Comparison of ENCODE assay signal across 18 cellular contexts in genomic region chr15:89198196-89198595, GRCh38. TPM values are rescaled to one million over a fixed set of nuclear protein-coding genes. Genes with fewer than 3 reads are reported as not detected.
DNase-seq lines count a peak whose midpoint lies in the region; ATAC-seq, FAIRE-seq and TF ChIP-seq lines count a peak whose summit lies in the region.
"Had no signal": no experiment of that assay in that cellular context is flagged by ENCODE, and none has a peak within 500 bp of the region (broad histone marks: within the 10 kb centered on the region; RNA-seq: fewer than 3 reads in every experiment).

No MANE protein-coding gene starts in this region.

- no peak overlapping the region for H3K27ac ChIP-seq in A549
- H3K27ac ChIP-seq in H9 (ENCODE audit: insufficient read length, low read depth, low read length) = peak overlapping the region; percentile 81
- peak overlapping the region; percentile 92 for H3K27ac ChIP-seq in caudate nucleus (ENCODE audit: low read depth, low read length)
- peak overlapping the region; percentile 10 for H3K27ac ChIP-seq in muscle layer of duodenum (ENCODE audit: low read length)
- no peak overlapping the region for H3K27ac ChIP-seq in OCI-LY7 (ENCODE audit: low read depth, low read length, poor library complexity, severe bottlenecking)

- no peak overlapping the region for H3K23ac ChIP-seq in H9 (ENCODE audit: insufficient read length, low read depth, low read length)

- CTCF ChIA-PET in A549 (lab: Yijun Ruan, JAX) = interaction anchor here (1.4 to 15.6 kb wide), 7 partner anchors 8 to 141 kb away, joined by 4 to 141 read pairs (median 9); no protein-coding TSS in a partner anchor
- CTCF ChIA-PET in OCI-LY7 (lab: Charles Lee; ENCODE audit: unreplicated experiment) = no interaction called here

- peak overlapping the region; percentile 9 for H2AK5ac ChIP-seq in H9 (ENCODE audit: insufficient read length, low read length)

- H4K91ac ChIP-seq in H9 (ENCODE audit: insufficient read length, low read depth, low read length) = no peak overlapping the region

- no peak overlapping the region for H4K5ac ChIP-seq in H9 (ENCODE audit: insufficient read length, low read depth, low read length)

- no peak for TF ChIP-seq POLR2A in A549 (IDR thresholded peaks at IDR 0.05; ENCODE audit: low read length)

- H3K79me2 ChIP-seq in H9 (ENCODE audit: insufficient read depth, low read length) = no peaks in the 10 kb centered on the region
- no peaks in the 10 kb centered on the region for H3K79me2 ChIP-seq in OCI-LY7 (ENCODE audit: insufficient read depth, low read depth, low read length)

- H3K9me3 Mint-ChIP-seq in H9 = no peaks in the 10 kb centered on the region
- H3K9me3 Mint-ChIP-seq: activated T-helper 1 cell treated with anti-CD3 and anti-CD28 coated beads, Interleukin-12 subunit alpha, Interleukin-12 subunit beta, Interleukin-2, Interleukin-4 antibody, amounts not matched to agents 30 ng/mL and 10 ng/mL and 1 ng/mL, durations not matched to agents 14 hours and 24 hours and 36 hours; T-helper 1 cell treated with Interleukin-12 subunit alpha and Interleukin-12 subunit beta and Interleukin-4 antibody, amounts not matched to agents 30 μg/mL and 1 μg/mL, for 36 hours had no signal

- no peak for DNase-seq in A549 (ENCODE audit: low read depth in 1 of 2, low spot score in 1 of 2)
- no peak for DNase-seq in H9
- no peak for DNase-seq in caudate nucleus (lab: John Stamatoyannopoulos, UW)
- DNase-seq in OCI-LY7 (ENCODE audit: low spot score) = no peak
- no peak for DNase-seq in effector CD8-positive, alpha-beta T cell (lab: John Stamatoyannopoulos, UW)
- DNase-seq: activated CD8-positive, alpha-beta T cell treated with anti-CD3 and anti-CD28 coated beads, Interleukin-2, amount 10 ng/mL, durations not matched to agents 7 days and 5 days; COR-L47; foreskin fibroblast; stimulated activated CD4-positive, alpha-beta T cell treated with anti-CD3 and anti-CD28 coated beads, Interleukin-4, amount 100 ng/mL, for 4 hours had no signal

- H3K27me3 Mint-ChIP-seq in H9 (ENCODE audit: low read depth) = no peaks in the 10 kb centered on the region

- intact Hi-C loops in OCI-LY7 (cut with micrococcal nuclease; ENCODE audit: unreplicated experiment) = no loop called here

- no peak overlapping the region for H3K4ac ChIP-seq in H9 (ENCODE audit: low read depth, low read length)

- no peak overlapping the region for H2BK12ac ChIP-seq in H9 (ENCODE audit: insufficient read length, low read depth, low read length)

- H2BK20ac ChIP-seq in H9 (ENCODE audit: low read depth, low read length, poor library complexity, severe bottlenecking) = no peak overlapping the region

- no peak for TF ChIP-seq CTCF in A549 (IDR thresholded peaks at IDR 0.05)
- TF ChIP-seq CTCF in H9 (conservative IDR thresholded peaks at IDR 0.05) = no peak
- TF ChIP-seq CTCF in OCI-LY7 (conservative IDR thresholded peaks at IDR 0.05; ENCODE audit: low read length) = no peak

- no peak for TF ChIP-seq EP300 in A549 (IDR thresholded peaks at IDR 0.05)

- H3K4me2 ChIP-seq in A549 (no peak overlapping the region), H9 (ENCODE audit: insufficient read depth, insufficient read length, low read length) (no peak overlapping the region), OCI-LY7 (ENCODE audit: low read length) (no peak overlapping the region)
- H3K4me2 ChIP-seq: smooth muscle cell had no signal

- BruUV-seq in OCI-LY7 (replicated peaks; lab: Mats Ljungman, UMichigan) = no TSS peak

- ATAC-seq in A549 (no peak), GM18861 (IDR thresholded peaks at IDR 0.05; ENCODE audit: unreplicated experiment) (no peak), HG02610 (IDR thresholded peaks at IDR 0.05; ENCODE audit: unreplicated experiment) (no peak)
- ATAC-seq: activated CD8-positive, alpha-beta T cell treated with anti-CD3 and anti-CD28 coated beads, Interleukin-2, amount 10 ng/mL, durations not matched to agents 7 days and 5 days had no signal

- peaks cover 4% of the 10 kb centered on the region for H3K23me2 ChIP-seq in H9 (ENCODE audit: insufficient read length, low read depth, low read length, poor library complexity, severe bottlenecking)

- no peak overlapping the region for H3K18ac ChIP-seq in H9 (ENCODE audit: insufficient read length, low read depth, low read length)

- H3T11ph ChIP-seq in H9 (ENCODE audit: low read length) = no peak overlapping the region

- no peak overlapping the region for H3K9ac ChIP-seq in H9 (ENCODE audit: extremely low read depth, insufficient read length, low read length)

- H3K4me3 ChIP-seq in A549 = no peak overlapping the region
- no peak overlapping the region for H3K4me3 ChIP-seq in muscle layer of duodenum (ENCODE audit: low read depth in 1 of 2, low read length in 2 of 2)
- no peak overlapping the region for H3K4me3 ChIP-seq in OCI-LY7 (ENCODE audit: low read depth, low read length, poor library complexity, severe bottlenecking)
- H3K4me3 ChIP-seq: smooth muscle cell had no signal

- no peak overlapping the region for H3K56ac ChIP-seq in H9 (ENCODE audit: insufficient read length, low read depth, low read length)

- H3K27ac Mint-ChIP-seq in H9 = peak overlapping the region in 2 of 3 experiments; percentile 65 to 85; a peak in 3 of 7 replicates
- H3K27ac Mint-ChIP-seq: activated CD8-positive, alpha-beta T cell treated with anti-CD3 and anti-CD28 coated beads, Interleukin-2, amount 10 ng/mL, durations not matched to agents 7 days and 5 days; activated T-helper 1 cell treated with anti-CD3 and anti-CD28 coated beads, Interleukin-12 subunit alpha, Interleukin-12 subunit beta, Interleukin-2, Interleukin-4 antibody, amounts not matched to agents 30 ng/mL and 10 ng/mL and 1 ng/mL, durations not matched to agents 14 hours and 24 hours and 36 hours; T-helper 1 cell treated with Interleukin-12 subunit alpha and Interleukin-12 subunit beta and Interleukin-4 antibody, amounts not matched to agents 30 μg/mL and 1 μg/mL, for 36 hours had no signal

- H4K8ac ChIP-seq in H9 (replicated peaks; ENCODE audit: insufficient read length, low read depth, low read length) = no peak overlapping the region

- H4K20me1 ChIP-seq in H9 (ENCODE audit: control insufficient read depth, insufficient read depth, insufficient read length) = no peaks in the 10 kb centered on the region
- H4K20me1 ChIP-seq in OCI-LY7 (ENCODE audit: insufficient read depth, low read length) = no peaks in the 10 kb centered on the region

- H3K27me3 ChIP-seq in H9 (ENCODE audit: insufficient read depth, low read length) (no peaks in the 10 kb centered on the region), muscle layer of duodenum (ENCODE audit: low read depth, low read length) (no peaks in the 10 kb centered on the region)

- H2BK120ac ChIP-seq in H9 (ENCODE audit: low read depth, low read length, poor library complexity, severe bottlenecking) = no peak overlapping the region

- POLR2A ChIA-PET in A549 (lab: Yijun Ruan, JAX) = no interaction called here
- POLR2A ChIA-PET in OCI-LY7 (lab: Charles Lee) = no interaction called here

- H2BK15ac ChIP-seq in H9 (ENCODE audit: low read depth, low read length) = no peak overlapping the region

- WGBS in A549 (ENCODE audit: missing lambda C conversion rate) = 91% methylated on average over 2 of the region's 2 CpGs
- WGBS in H9 (ENCODE audit: extremely low coverage, insufficient read length, low lambda C conversion rate) = no CpG with 5 or more reads among the region's 2 CpGs

- peaks cover 32 to 36% of the 10 kb centered on the region in 2 donors for H3K36me3 ChIP-seq in muscle layer of duodenum (ENCODE audit: control insufficient read depth in 1 of 2, insufficient read depth in 2 of 2, low read length in 2 of 2)
- H3K36me3 ChIP-seq in OCI-LY7 (ENCODE audit: insufficient read depth, low read length) = peaks cover 3% of the 10 kb centered on the region; the same call in 1 of the 2 replicates

- no peak overlapping the region for H3K4me3 Mint-ChIP-seq in H9
- H3K4me3 Mint-ChIP-seq: activated CD8-positive, alpha-beta T cell treated with anti-CD3 and anti-CD28 coated beads, Interleukin-2, amount 10 ng/mL, durations not matched to agents 7 days and 5 days; activated T-helper 1 cell treated with anti-CD3 and anti-CD28 coated beads, Interleukin-12 subunit alpha, Interleukin-12 subunit beta, Interleukin-2, Interleukin-4 antibody, amounts not matched to agents 30 ng/mL and 10 ng/mL and 1 ng/mL, durations not matched to agents 14 hours and 24 hours and 36 hours; T-helper 1 cell treated with Interleukin-12 subunit alpha and Interleukin-12 subunit beta and Interleukin-4 antibody, amounts not matched to agents 30 μg/mL and 1 μg/mL, for 36 hours had no signal

- peaks cover 3 to 6% (median 6%) of the 10 kb centered on the region in 3 experiments; a peak in 5 of 7 replicates for H3K36me3 Mint-ChIP-seq in H9 (ENCODE audit: insufficient read depth in 1 of 3, low read depth in 3 of 3)

- H3K4me1 ChIP-seq in A549 (no peaks in the 10 kb centered on the region), H9 (ENCODE audit: insufficient read depth, low read length) (peaks cover 7% of the 10 kb centered on the region), muscle layer of duodenum (ENCODE audit: control insufficient read depth in 1 of 2, insufficient read depth in 2 of 2, low read length in 2 of 2) (peaks cover 0 to 8% of the 10 kb centered on the region in 2 donors), OCI-LY7 (ENCODE audit: insufficient read depth, low read length, poor library complexity, severe bottlenecking) (no peaks in the 10 kb centered on the region)

- H3K79me1 ChIP-seq in H9 (ENCODE audit: insufficient read depth, low read depth, low read length, poor library complexity, severe bottlenecking) = no peaks in the 10 kb centered on the region

- no peaks in the 10 kb centered on the region for H3K9me2 ChIP-seq in OCI-LY7 (ENCODE audit: insufficient read depth, low read length)

- no peak overlapping the region for H2BK5ac ChIP-seq in H9 (ENCODE audit: insufficient read length, low read length)

- TF ChIP-seq RAD21 in A549 (conservative IDR thresholded peaks at IDR 0.05 in 1 of 2, IDR thresholded peaks at IDR 0.05 in 1 of 2) = no peak

- peaks cover 56 to 66% of the 10 kb centered on the region in 2 experiments for H3K4me1 Mint-ChIP-seq in H9

- H3K14ac ChIP-seq in H9 (ENCODE audit: insufficient read depth, low read length) = no peak overlapping the region

- H2AFZ ChIP-seq in H9 (ENCODE audit: low read length) = no peak overlapping the region
- no peak overlapping the region for H2AFZ ChIP-seq in OCI-LY7 (ENCODE audit: low read length)

- peak; percentile 74 for FAIRE-seq in A549 (lab: Jason Lieb, UNC)
- FAIRE-seq: endothelial cell of umbilical vein had no signal

- H3K9me3 ChIP-seq in A549 (no peaks in the 10 kb centered on the region), H9 (ENCODE audit: control insufficient read depth, low read depth, low read length) (no peaks in the 10 kb centered on the region), muscle layer of duodenum (ENCODE audit: control insufficient read depth in 1 of 2, low read length in 2 of 2) (no peaks in the 10 kb centered on the region), OCI-LY7 (ENCODE audit: low read length) (no peaks in the 10 kb centered on the region)

RNA-seq across cellular contexts. Expression of gene RLBP1, which starts 23.2 kb away (rescaled TPM):
- polyA plus RNA-seq in A549 (2011; rRNA removed) (not detected in 2 replicates), A549 (2017; fragmentation: RNase III; extraction: RNeasy Plus Mini Kit Qiagen cat#74134 plus additional on column Dnase treatment) (not detected in 3 replicates)
- polyA plus RNA-seq in A549 (2012; cell fraction: cytosol; rRNA removed) = not detected in 2 replicates
- polyA plus RNA-seq in A549 (2012; cell fraction: nucleus; rRNA removed) = not detected in 2 replicates
- not detected in 2 replicates for polyA minus RNA-seq in A549 (2011; rRNA and poly(A)+ RNA removed)
- total RNA-seq in H9 (2021) (not detected in 2 replicates), OCI-LY7 (2022) (not detected in 2 replicates)
- total RNA-seq in OCI-LY7 (2014; rRNA removed; shearing (Covaris generic)) = not detected in 2 replicates
- total RNA-seq: activated CD8-positive, alpha-beta T cell treated with anti-CD3 and anti-CD28 coated beads, Interleukin-2, amount 10 ng/mL, durations not matched to agents 7 days and 5 days; activated T-helper 1 cell treated with anti-CD3 and anti-CD28 coated beads, Interleukin-12 subunit alpha, Interleukin-12 subunit beta, Interleukin-2, Interleukin-4 antibody, amounts not matched to agents 30 ng/mL and 10 ng/mL and 1 ng/mL, durations not matched to agents 14 hours and 24 hours and 36 hours; chondrocyte; endothelial cell of umbilical vein; myocyte; smooth muscle cell had no signal
- polyA plus RNA-seq: endothelial cell of umbilical vein, smooth muscle cell had no signal

RNA-seq across cellular contexts. Expression of gene FANCI, which starts 45.6 kb away (rescaled TPM):
- polyA plus RNA-seq in A549 (2011; rRNA removed) = 97.3 and 123 TPM in 2 replicates
- 29.5 and 32.1 TPM in 2 replicates for polyA plus RNA-seq in A549 (2012; cell fraction: cytosol; rRNA removed)
- 33.1 and 46.9 TPM in 2 replicates for polyA plus RNA-seq in A549 (2012; cell fraction: nucleus; rRNA removed)
- polyA plus RNA-seq in A549 (2017; fragmentation: RNase III; extraction: RNeasy Plus Mini Kit Qiagen cat#74134 plus additional on column Dnase treatment) = 96.1 to 101 TPM (median 96.6 TPM) in 3 replicates
- 50.8 and 56.7 TPM in 2 replicates for polyA minus RNA-seq in A549 (2011; rRNA and poly(A)+ RNA removed)
- 102 and 106 TPM in 2 replicates for total RNA-seq in H9 (2021)
- total RNA-seq in OCI-LY7 (2014; rRNA removed; shearing (Covaris generic)) = 112 and 118 TPM in 2 replicates
- 211 and 231 TPM in 2 replicates for total RNA-seq in OCI-LY7 (2022)

Comparison
In these comparisons a context has a peak if more than half of its experiments do, and no peak if none do; other contexts are left out.
1. H3K27ac ChIP-seq: peak in H9 (single experiment), caudate nucleus (single experiment) and muscle layer of duodenum (single experiment); none in A549 (0 of 2) and OCI-LY7 (single experiment).